Comparison of ENCODE assay signal across 1 cellular context in genomic region chr16:69726313-69727060, GRCh38.
A peak's percentile ranks its signal among the peaks of the same experiment; 100 is the strongest.
TF ChIP-seq lines count a peak whose summit lies in the region.

NQO1 (minus strand) TSS chr16:69726560; CDS start chr16:69726439, 121 bp downstream.

TF ChIP-seq in WTC11, 78 proteins besides CTCF, POLR2A, EP300 and RAD21 (continued from another document):
- TF ChIP-seq ARID4B (CRISPR knock-in tag; IDR thresholded peaks at IDR 0.05; ENCODE audit: borderline replicate concordance): peak; percentile 13; the same call in 1 of the 2 replicates
- TF ChIP-seq FOXK1 (CRISPR knock-in tag; IDR thresholded peaks at IDR 0.05): peak; percentile 73
- TF ChIP-seq, protein P1, sequence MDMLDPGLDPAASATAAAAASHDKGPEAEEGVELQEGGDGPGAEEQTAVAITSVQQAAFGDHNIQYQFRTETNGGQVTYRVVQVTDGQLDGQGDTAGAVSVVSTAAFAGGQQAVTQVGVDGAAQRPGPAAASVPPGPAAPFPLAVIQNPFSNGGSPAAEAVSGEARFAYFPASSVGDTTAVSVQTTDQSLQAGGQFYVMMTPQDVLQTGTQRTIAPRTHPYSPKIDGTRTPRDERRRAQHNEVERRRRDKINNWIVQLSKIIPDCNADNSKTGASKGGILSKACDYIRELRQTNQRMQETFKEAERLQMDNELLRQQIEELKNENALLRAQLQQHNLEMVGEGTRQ (CRISPR knock-in tag; IDR thresholded peaks at IDR 0.05): no peak
- no peak for TF ChIP-seq CBFB (CRISPR knock-in tag; IDR thresholded peaks at IDR 0.05; ENCODE audit: low read depth)
- TF ChIP-seq NFE2L1 (CRISPR knock-in tag; IDR thresholded peaks at IDR 0.05): peak; percentile 99
- TF ChIP-seq GTF2I (CRISPR knock-in tag; conservative IDR thresholded peaks at IDR 0.05): no peak
- TF ChIP-seq ZNF317 (CRISPR knock-in tag; IDR thresholded peaks at IDR 0.05; ENCODE audit: borderline replicate concordance, low read depth): 0 out of 2 replicates have a peak, but pooled peaks have one; percentile 53
- peak; percentile 46; the same call in 1 of the 2 replicates for TF ChIP-seq IRF1 (CRISPR knock-in tag; IDR thresholded peaks at IDR 0.05)
